ENCODE assay signal across 3 cellular contexts in genomic region chr12:112841240-112841639, GRCh38.
A peak's percentile ranks its signal among the peaks of the same experiment; 100 is the strongest.
TF ChIP-seq lines count a peak whose summit lies in the region.

No MANE protein-coding gene starts in this region.

TF ChIP-seq in HepG2, 621 proteins besides CTCF, POLR2A, EP300 and RAD21:
- TF ChIP-seq ZNF768 (CRISPR knock-in tag; IDR thresholded peaks at IDR 0.05) (peak; percentile 59; the same call in 1 of the 2 replicates), ZNF503 (CRISPR knock-in tag; IDR thresholded peaks at IDR 0.05) (no peak)

TF ChIP-seq in K562, 482 proteins besides CTCF, POLR2A, EP300 and RAD21:
- TF ChIP-seq RBM25 (IDR thresholded peaks at IDR 0.05; ENCODE audit: low read depth, low read length, severe bottlenecking) (peak; percentile 73), ZFP36 (IDR thresholded peaks at IDR 0.05; ENCODE audit: low read depth, low read length, partially characterized antibody) (peak; percentile 56), KHSRP (IDR thresholded peaks at IDR 0.05) (no peak), TEAD4 (IDR thresholded peaks at IDR 0.05; ENCODE audit: low read length) (no peak), TEAD4 (CRISPR knock-in tag; IDR thresholded peaks at IDR 0.05; ENCODE audit: borderline replicate concordance) (no peak), SOX6 (IDR thresholded peaks at IDR 0.05) (no peak)

TF ChIP-seq in HEK293T, 16 proteins besides CTCF, POLR2A, EP300 and RAD21:
- no peak for TF ChIP-seq ELF4 (IDR thresholded peaks at IDR 0.05)
- no peak for TF ChIP-seq LEF1 (IDR thresholded peaks at IDR 0.05; ENCODE audit: borderline replicate concordance)
- no peak for TF ChIP-seq SP1 (IDR thresholded peaks at IDR 0.05)
- TF ChIP-seq ARNT (IDR thresholded peaks at IDR 0.05): no peak
- no peak for TF ChIP-seq PKNOX1 (IDR thresholded peaks at IDR 0.05)
- TF ChIP-seq CTBP1 (IDR thresholded peaks at IDR 0.05; ENCODE audit: borderline replicate concordance): no peak
- no peak for TF ChIP-seq HDGF (IDR thresholded peaks at IDR 0.05; ENCODE audit: borderline replicate concordance)
- no peak for TF ChIP-seq SUZ12 (IDR thresholded peaks at IDR 0.05)
- TF ChIP-seq ZNF384 (IDR thresholded peaks at IDR 0.05): no peak
- no peak for TF ChIP-seq FOXA1 (IDR thresholded peaks at IDR 0.05)
- no peak for TF ChIP-seq L3MBTL2 (conservative IDR thresholded peaks at IDR 0.05)
- no peak for TF ChIP-seq BHLHE40 (IDR thresholded peaks at IDR 0.05; ENCODE audit: borderline replicate concordance)
- no peak for TF ChIP-seq FOXK2 (IDR thresholded peaks at IDR 0.05)
- TF ChIP-seq NFRKB (IDR thresholded peaks at IDR 0.05): no peak
- TF ChIP-seq TARDBP (IDR thresholded peaks at IDR 0.05): no peak
- TF ChIP-seq FOXM1 (IDR thresholded peaks at IDR 0.05; ENCODE audit: borderline replicate concordance): no peak
